Comparison of ENCODE assay signal across 13 cellular contexts in the genomic region with DNA sequence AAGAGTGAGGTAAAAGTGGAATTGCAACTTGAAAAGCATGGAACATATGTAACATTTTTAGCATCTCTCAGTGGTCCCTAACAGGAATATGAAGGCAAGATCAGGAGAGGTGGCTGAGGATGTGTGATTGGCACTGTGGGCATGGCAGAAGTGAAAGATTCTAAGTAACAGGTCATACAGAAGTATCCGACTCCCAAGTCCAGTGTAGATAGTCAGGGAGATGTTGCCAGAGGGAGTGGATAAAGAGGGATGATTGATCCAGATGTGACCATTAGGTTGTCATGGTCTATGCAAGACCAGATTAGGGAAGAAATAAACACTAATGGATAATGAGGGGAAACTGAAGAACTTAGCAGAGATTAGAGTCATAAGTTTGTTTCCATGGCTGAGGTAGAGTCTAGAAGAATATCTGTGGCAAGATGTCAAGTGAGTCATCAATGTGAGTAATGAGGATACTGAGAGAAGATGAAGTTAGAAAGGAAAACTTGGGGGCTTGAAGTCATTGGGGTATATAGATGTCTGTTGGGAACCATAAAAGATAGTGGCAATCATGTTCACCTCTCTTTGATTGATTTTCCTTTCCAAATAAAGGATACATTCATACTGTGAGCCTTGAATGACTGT. TPM values are rescaled to one million over a fixed set of nuclear protein-coding genes. Genes with fewer than 3 reads are reported as not detected.
A peak's percentile ranks its signal among the peaks of the same experiment; 100 is the strongest.
DNase-seq lines count a peak whose midpoint lies in the region; ATAC-seq and TF ChIP-seq lines count a peak whose summit lies in the region.
"Had no signal": no experiment of that assay in that cellular context is flagged by ENCODE, and none has a peak within 500 bp of the region (broad histone marks: within the 10 kb centered on the region; RNA-seq: fewer than 3 reads in every experiment).

No MANE protein-coding gene starts in this region.

- H3K4me1 ChIP-seq in osteoblast (ENCODE audit: insufficient read depth, low read length) = peaks cover 13% of the 10 kb centered on the region
- H3K4me1 ChIP-seq in adrenal gland (replicated peaks in 1 of 2) = peaks cover 0 to 11% of the 10 kb centered on the region in 2 donors

- no peaks in the 10 kb centered on the region for H3K9me3 ChIP-seq in osteoblast (ENCODE audit: low read depth, low read length)
- H3K9me3 ChIP-seq in adrenal gland (replicated peaks in 1 of 3) = no peaks in the 10 kb centered on the region

- no peaks in the 10 kb centered on the region for H3K27me3 ChIP-seq in osteoblast (ENCODE audit: insufficient read depth, low read length)
- H3K27me3 ChIP-seq in adrenal gland = no peaks in the 10 kb centered on the region

- H3K36me3 ChIP-seq in osteoblast (ENCODE audit: insufficient read depth, low read length) (peaks cover 26% of the 10 kb centered on the region), adrenal gland (replicated peaks in 1 of 2) (no peaks in the 10 kb centered on the region)

- DNase-seq in NOMO-1 treated with DMSO at 0.1 percent for 48 hours (lab: John Stamatoyannopoulos, UW; ENCODE audit: unreplicated experiment) = peak; percentile 5
- no peak for DNase-seq in NOMO-1 treated with dmso at 0.1 percent for 144 hours (lab: John Stamatoyannopoulos, UW; ENCODE audit: unreplicated experiment)
- peak; percentile 8 for DNase-seq in NB4 (ENCODE audit: low read depth)
- peak; percentile 64 for DNase-seq in epithelial cell of esophagus (ENCODE audit: low read depth)
- DNase-seq in osteoblast (ENCODE audit: insufficient read length, low spot score, missing footprints) = no peak
- no peak for DNase-seq in stimulated activated CD4-positive, alpha-beta T cell treated with anti-CD3 and anti-CD28 coated beads, Interleukin-4, amount 100 ng/mL, for 24 hours
- no peak for DNase-seq in adrenal gland
- DNase-seq: 8988T; activated CD4-positive, alpha-beta T cell treated with anti-CD3 and anti-CD28 coated beads, Interleukin-2, amount 10 ng/mL, durations not matched to agents 7 days and 5 days; activated naive CD4-positive, alpha-beta T cell treated with Interleukin-2 at 50 U/mL for 16 hours had no signal

- ATAC-seq in GM18868 (IDR thresholded peaks at IDR 0.05; ENCODE audit: unreplicated experiment) = no peak

- H3K4me2 ChIP-seq in osteoblast (ENCODE audit: insufficient read depth, low read length) = peak overlapping the region; percentile 29

- no peak overlapping the region for H3K4me3 ChIP-seq in NB4 (ENCODE audit: low read depth, low read length)
- no peak overlapping the region for H3K4me3 ChIP-seq in epithelial cell of esophagus (ENCODE audit: low read length)
- no peak overlapping the region for H3K4me3 ChIP-seq in osteoblast (ENCODE audit: insufficient read depth, low read length)
- H3K4me3 ChIP-seq in adrenal gland = no peak overlapping the region

- no peaks in the 10 kb centered on the region for H4K20me1 ChIP-seq in osteoblast (ENCODE audit: insufficient read depth, low read length)

- TF ChIP-seq CTCF in NB4 (IDR thresholded peaks at IDR 0.05; ENCODE audit: low read depth, low read length) (no peak), epithelial cell of esophagus (IDR thresholded peaks at IDR 0.05; ENCODE audit: insufficient read depth, low read depth, low read length, missing control alignments) (no peak), osteoblast (IDR thresholded peaks at IDR 0.05; ENCODE audit: extremely low read depth, low read depth, low read length) (no peak), adrenal gland (IDR thresholded peaks at IDR 0.05) (no peak)

- no peaks in the 10 kb centered on the region for H3K79me2 ChIP-seq in osteoblast (ENCODE audit: insufficient read depth, low read length)

- WGBS in adrenal gland, 4 donors = 84 to 97% (median 92%) methylated on average over 1 of the region's 1 CpG

- H2AFZ ChIP-seq in osteoblast (ENCODE audit: low read length) = no peak overlapping the region

- no peak for TF ChIP-seq POLR2A in NB4 (IDR thresholded peaks at IDR 0.05; ENCODE audit: extremely low read depth, insufficient read length)
- no peak for TF ChIP-seq POLR2A in adrenal gland (IDR thresholded peaks at IDR 0.05)

- intact Hi-C loops in adrenal gland (cut with DNase I) = loop anchor here in 1 of 2 donors (5.0 kb wide), 1 partner anchor 75 kb away; no protein-coding TSS in a partner anchor

- H3K27ac ChIP-seq in osteoblast (ENCODE audit: low read depth, low read length) (peak overlapping the region; percentile 59), adrenal gland (no peak overlapping the region)
- H3K27ac ChIP-seq: HL-60 had no signal

RNA-seq across cellular contexts. Expression of a gene that starts 23.9 kb away (rescaled TPM):
- total RNA-seq in osteoblast = 1.1 and 2.1 TPM in 2 replicates
- total RNA-seq in adrenal gland = 1 to 10 TPM in 1 of 8 donors, under 1 TPM in 4, not detected in 3; 0.25 to 1.3 (median 0.50) TPM
- polyA plus RNA-seq in adrenal gland = under 1 TPM; 0.13 to 0.56 (median 0.15) TPM
- total RNA-seq: activated CD4-positive, alpha-beta T cell treated with anti-CD3 and anti-CD28 coated beads, Interleukin-2, amount 10 ng/mL, durations not matched to agents 7 days and 5 days; mononuclear cell had no signal

RNA-seq across cellular contexts. Expression of a gene that starts 33.7 kb away (rescaled TPM):
- total RNA-seq in osteoblast = 19.4 and 23.5 TPM in 2 replicates
- 10 to 100 TPM; 12.0 to 33.1 (median 23.7) TPM for total RNA-seq in adrenal gland
- polyA plus RNA-seq in adrenal gland = 10 to 100 TPM in 1 of 3 donors, 1 to 10 TPM in 2; 7.1 to 12.3 (median 8.9) TPM

Comparison
In these comparisons a context has a peak if more than half of its experiments do, and no peak if none do; other contexts are left out.
1. DNase-seq: peak in NOMO-1 treated with DMSO at 0.1 percent for 48 hours (single experiment), NB4 (single experiment) and epithelial cell of esophagus (single experiment); none in NOMO-1 treated with dmso at 0.1 percent for 144 hours (single experiment), osteoblast (single experiment), stimulated activated CD4-positive, alpha-beta T cell treated with anti-CD3 and anti-CD28 coated beads, Interleukin-4, amount 100 ng/mL, for 24 hours (single experiment) and adrenal gland (0 of 7).